ENCODE assay signal across 8 cellular contexts in the genomic region with DNA sequence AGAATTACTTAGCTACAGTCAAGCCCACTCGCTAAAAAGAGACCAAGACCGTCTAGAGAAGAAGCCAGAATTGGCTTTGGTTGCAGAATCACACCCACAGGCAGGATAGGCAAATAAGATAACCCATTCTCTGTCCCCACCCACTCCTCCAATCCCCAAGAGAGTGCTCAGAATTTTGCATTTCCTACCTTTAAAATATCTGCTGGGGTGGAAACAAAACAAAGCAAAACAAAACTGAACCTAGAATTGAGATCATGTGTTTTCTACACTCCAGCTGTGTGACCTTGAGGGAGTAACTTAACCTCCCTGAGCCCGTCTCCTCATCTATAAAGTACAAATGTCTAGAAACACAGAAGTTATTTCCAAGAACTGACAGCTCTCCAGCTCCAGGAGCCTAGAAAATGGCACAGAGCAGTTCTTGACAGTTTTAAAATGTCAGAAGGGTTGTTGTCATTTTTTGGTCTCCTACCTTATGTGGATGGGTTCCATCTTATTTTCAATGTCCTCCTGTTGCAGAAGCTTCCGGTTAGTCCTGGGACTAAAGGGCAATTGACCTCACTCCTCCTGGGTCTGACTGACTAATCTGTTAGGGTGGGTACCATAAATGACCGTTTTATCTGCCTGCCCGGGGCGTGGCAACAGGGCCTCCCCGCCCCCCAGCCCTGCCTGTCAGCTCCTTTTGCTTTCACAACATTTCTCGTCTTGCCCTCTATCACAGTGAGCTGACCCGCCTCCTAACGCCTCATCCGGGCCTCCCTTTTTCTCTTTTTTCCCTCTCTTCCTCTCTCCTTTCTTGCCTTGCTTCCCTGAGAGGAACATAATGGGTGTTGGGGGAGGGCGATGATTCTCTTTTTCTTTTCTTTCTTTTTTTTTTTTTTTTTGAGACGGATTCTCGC.
A peak's percentile ranks its signal among the peaks of the same experiment; 100 is the strongest.
DNase-seq lines count a peak whose midpoint lies in the region; ATAC-seq, FAIRE-seq and TF ChIP-seq lines count a peak whose summit lies in the region.

No MANE protein-coding gene starts in this region.

- no peak for TF ChIP-seq POLR2A in IMR-90 (IDR thresholded peaks at IDR 0.05; ENCODE audit: low read depth, low read length)

- no peaks in the 10 kb centered on the region for H3K27me3 ChIP-seq in IMR-90 (ENCODE audit: control insufficient read depth, insufficient read depth, low read length)
- no peaks in the 10 kb centered on the region for H3K27me3 ChIP-seq in pancreas

- POLR2A ChIA-PET in IMR-90 (lab: Charles Lee; ENCODE audit: unreplicated experiment) = interaction anchor here (0.7 kb wide), 1 partner anchor 11 kb away, joined by 6 read pairs; no protein-coding TSS in a partner anchor

- H3K4me3 ChIP-seq in IMR-90 (ENCODE audit: insufficient read depth, low read depth, low read length) (no peak overlapping the region), choroid plexus epithelial cell (ENCODE audit: low read depth, low read length) (no peak overlapping the region), pancreas (peak overlapping the region in 2 of 4 donors; percentile 44 to 46)

- no peak overlapping the region for H2BK5ac ChIP-seq in IMR-90 (ENCODE audit: low read depth, low read length, poor library complexity, severe bottlenecking)

- FAIRE-seq in pancreas (lab: Jason Lieb, UNC) = no peak

- CTCF ChIA-PET in IMR-90 (lab: Yijun Ruan, JAX) = no interaction called here

- no peak overlapping the region for H3K14ac ChIP-seq in IMR-90 (replicated peaks; ENCODE audit: low read depth, low read length)

- no peaks in the 10 kb centered on the region for H4K20me1 ChIP-seq in IMR-90 (ENCODE audit: insufficient read depth, low read length)

- dilution Hi-C loops in IMR-90 (cut with HindIII; ENCODE audit: low sequenced_read_pairs, unreplicated experiment) = no loop called here

- H2AK9ac ChIP-seq in IMR-90 (replicated peaks; ENCODE audit: low read depth, low read length, poor library complexity) = no peak overlapping the region

- H3K27ac ChIP-seq in IMR-90 (ENCODE audit: insufficient read depth, low read length) (no peak overlapping the region), pancreas (peak overlapping the region; percentile 45 to 91 (median 70))

- intact Hi-C loops in IMR-90 (cut with micrococcal nuclease) (no loop called here), pancreas (cut with DNase I) (no loop called here)

- H3K9me3 ChIP-seq in IMR-90 (ENCODE audit: control insufficient read depth, insufficient read depth, low read length) (no peaks in the 10 kb centered on the region), pancreas (no peaks in the 10 kb centered on the region)

- H3K18ac ChIP-seq in IMR-90 (ENCODE audit: low read depth, low read length) = no peak overlapping the region

- ATAC-seq in GM18519 (IDR thresholded peaks at IDR 0.05; ENCODE audit: low FRiP score, unreplicated experiment) (peak; percentile 89), GM21737 (IDR thresholded peaks at IDR 0.05; ENCODE audit: unreplicated experiment) (peak; percentile 80), IMR-90 (ENCODE audit: low read depth) (no peak; the same call in 1 of the 2 replicates), pancreas (peak; percentile 12 to 43 (median 27))

- H2BK20ac ChIP-seq in IMR-90 (ENCODE audit: low read depth, low read length) = no peak overlapping the region

- H4K5ac ChIP-seq in IMR-90 (ENCODE audit: low read depth, low read length) = no peak overlapping the region

- H3K9me1 ChIP-seq in IMR-90 (ENCODE audit: insufficient read depth, low read length) = no peaks in the 10 kb centered on the region

- DNase-seq in IMR-90 = no peak
- peak; percentile 29 for DNase-seq in choroid plexus epithelial cell (ENCODE audit: low read depth)
- DNase-seq in pancreas = peak in 1 of 6 donors; percentile 29
- no peak for DNase-seq in effector CD8-positive, alpha-beta T cell (lab: John Stamatoyannopoulos, UW)
- no peak for DNase-seq in putamen (ENCODE audit: low spot score)
- no peak for DNase-seq in UCSD-AML1 (lab: John Stamatoyannopoulos, UW; ENCODE audit: unreplicated experiment)

- no peak overlapping the region for H4K8ac ChIP-seq in IMR-90 (ENCODE audit: low read depth in 2 of 2, low read length in 2 of 2)

- WGBS in IMR-90 (ENCODE audit: extremely low coverage in 2 of 2, insufficient read length in 1 of 2), 2 experiments = no CpG with 5 or more reads among the region's 15 CpGs
- WGBS in pancreas, 2 donors = 46 to 49% methylated on average over 15 of the region's 15 CpGs

- H3K4ac ChIP-seq in IMR-90 (ENCODE audit: low read depth, low read length) = no peak overlapping the region

- H2AK5ac ChIP-seq in IMR-90 (ENCODE audit: low read depth, low read length) = no peak overlapping the region

- TF ChIP-seq CTCF in IMR-90 (conservative IDR thresholded peaks at IDR 0.05; ENCODE audit: low read depth, low read length) (no peak), choroid plexus epithelial cell (conservative IDR thresholded peaks at IDR 0.05; ENCODE audit: low read depth, low read length) (no peak), pancreas (IDR thresholded peaks at IDR 0.05) (no peak)

- no peak overlapping the region for H4K91ac ChIP-seq in IMR-90 (ENCODE audit: insufficient read depth, low read depth, low read length)

- no peak overlapping the region for H2BK15ac ChIP-seq in IMR-90 (ENCODE audit: low read depth, low read length)

- H3K9ac ChIP-seq in IMR-90 (ENCODE audit: low read depth, low read length) = no peak overlapping the region

- H3K4me2 ChIP-seq in IMR-90 (ENCODE audit: low read depth, low read length) = no peak overlapping the region

- H3K36me3 ChIP-seq in IMR-90 (ENCODE audit: control insufficient read depth, insufficient read depth, low read length) (no peaks in the 10 kb centered on the region), pancreas (no peaks in the 10 kb centered on the region)

- H3K79me1 ChIP-seq in IMR-90 (ENCODE audit: low read depth in 1 of 2, low read length in 2 of 2) = no peaks in the 10 kb centered on the region

- peak overlapping the region; percentile 76 for H2AFZ ChIP-seq in IMR-90 (replicated peaks; ENCODE audit: low read length, poor library complexity)

- no TSS peak for BruUV-seq in IMR-90 (replicated peaks; lab: Mats Ljungman, UMichigan)

- H3K56ac ChIP-seq in IMR-90 (ENCODE audit: extremely low read depth, insufficient read depth, low read length) = no peak overlapping the region

- in situ Hi-C loops in IMR-90 (cut with MboI; ENCODE audit: low sequenced_read_pairs) = no loop called here

- H3K4me1 ChIP-seq in IMR-90 (ENCODE audit: control insufficient read depth, insufficient read depth, low read length) (no peaks in the 10 kb centered on the region), pancreas (peaks cover 0 to 33% (median 26%) of the 10 kb centered on the region in 3 donors)

- H3K23ac ChIP-seq in IMR-90 (ENCODE audit: low read depth, low read length) = no peak overlapping the region

- no peak for TF ChIP-seq RAD21 in IMR-90 (IDR thresholded peaks at IDR 0.05; ENCODE audit: low read length)

- H2BK120ac ChIP-seq in IMR-90 (ENCODE audit: low read depth, low read length) = no peak overlapping the region

TF ChIP-seq in IMR-90, 13 proteins besides CTCF, POLR2A, EP300 and RAD21:
- no peak for TF ChIP-seq BHLHE40 (IDR thresholded peaks at IDR 0.05; ENCODE audit: low read depth, low read length)
